8 cellular contexts compared by ENCODE assay signal in genomic region chr12:56258068-56258819, GRCh38. TPM values are rescaled to one million over a fixed set of nuclear protein-coding genes. Genes with fewer than 3 reads are reported as not detected.
DNase-seq lines count a peak whose midpoint lies in the region; ATAC-seq, FAIRE-seq and TF ChIP-seq lines count a peak whose summit lies in the region.

ANKRD52 (minus strand) TSS chr12:56258384; CDS start chr12:56258269, 115 bp downstream.

- no peak for FAIRE-seq in HepG2 (lab: Jason Lieb, UNC)

- TF ChIP-seq RAD21 in HepG2 (CRISPR knock-in tag; IDR thresholded peaks at IDR 0.05), result peak; percentile 84

- TF ChIP-seq EP300 in HepG2 (IDR thresholded peaks at IDR 0.05; ENCODE audit: low read depth in 2 of 2, low read length in 2 of 2) (no peak), HepG2 (CRISPR knock-in tag; IDR thresholded peaks at IDR 0.05; ENCODE audit: borderline replicate concordance) (no peak)

- H3K27me3 ChIP-seq in BE2C (no peaks in the 10 kb centered on the region), HepG2 (ENCODE audit: control insufficient read depth in 1 of 2, insufficient read depth in 2 of 2, low read length in 2 of 2) (no peaks in the 10 kb centered on the region)

- peak within 1 kb of the TSS; percentile 82 for H3K4me3 ChIP-seq in BE2C (ENCODE audit: low read depth, low read length)
- H3K4me3 ChIP-seq in HepG2 (replicated peaks in 1 of 3; ENCODE audit: insufficient read depth in 1 of 3, low read depth in 2 of 3, low read length in 3 of 3), result peak within 1 kb of the TSS; percentile 74 to 96 (median 88)

- 1% methylated on average over 19 of the region's 78 CpGs for WGBS in HepG2 (ENCODE audit: low lambda C conversion rate)

- H3K9ac ChIP-seq in HepG2 (ENCODE audit: insufficient read depth, low read depth, low read length), result peak within 1 kb of the TSS; percentile 79

- intact Hi-C loops in dendritic cell treated with granulocyte-macrophage colony-stimulating factor and Interleukin-4, amounts not matched to agents 40 ng/mL and 50 ng/mL, for 4 days (cut with micrococcal nuclease), result loop anchor here (2.0 to 5.0 kb wide), 2 partner anchors 36 to 65 kb away; partner anchors contain the start of genes NABP2 and RNF41
- intact Hi-C loops in HepG2 (cut with micrococcal nuclease; ENCODE audit: unreplicated experiment), result loop anchor here (1.0 to 5.0 kb wide), 2 partner anchors 36 to 65 kb away; partner anchors contain the start of genes NABP2 and RNF41

- ATAC-seq in GM19025 (IDR thresholded peaks at IDR 0.05; ENCODE audit: low read depth, unreplicated experiment), result peak; percentile 95
- peak; percentile 81 for ATAC-seq in HG03196 (IDR thresholded peaks at IDR 0.05; ENCODE audit: unreplicated experiment)
- peak; percentile 92 for ATAC-seq in HepG2

- H3K36me3 ChIP-seq in BE2C (peaks cover 29% of the 10 kb centered on the region), HepG2 (replicated peaks in 1 of 2; ENCODE audit: control insufficient read depth in 1 of 2, insufficient read depth in 2 of 2, low read length in 2 of 2) (peaks cover 8 to 23% of the 10 kb centered on the region in 2 experiments)

- no peaks in the 10 kb centered on the region for H3K9me3 ChIP-seq in BE2C
- no peaks in the 10 kb centered on the region for H3K9me3 ChIP-seq in HepG2 (ENCODE audit: low read length)

- TF ChIP-seq CTCF in BE2C (IDR thresholded peaks at IDR 0.05; ENCODE audit: low read depth, low read length) (peak; percentile 26), HepG2 (CRISPR knock-in tag; IDR thresholded peaks at IDR 0.05) (peak; percentile 61)

- no peaks in the 10 kb centered on the region for H4K20me1 ChIP-seq in HepG2 (ENCODE audit: insufficient read depth, low read length)

- H3K9me3 Mint-ChIP-seq in activated CD4-positive, alpha-beta T cell treated with anti-CD3 and anti-CD28 coated beads, Interleukin-2, amount 10 ng/mL, durations not matched to agents 7 days and 5 days, result no peaks in the 10 kb centered on the region
- H3K9me3 Mint-ChIP-seq in dendritic cell treated with granulocyte-macrophage colony-stimulating factor and Interleukin-4, amounts not matched to agents 40 ng/mL and 50 ng/mL, for 4 days, result no peaks in the 10 kb centered on the region

- H3K4me1 Mint-ChIP-seq in activated CD4-positive, alpha-beta T cell treated with anti-CD3 and anti-CD28 coated beads, Interleukin-2, amount 10 ng/mL, durations not matched to agents 7 days and 5 days, result peaks cover 19% of the 10 kb centered on the region
- peaks cover 18% of the 10 kb centered on the region for H3K4me1 Mint-ChIP-seq in dendritic cell treated with granulocyte-macrophage colony-stimulating factor and Interleukin-4, amounts not matched to agents 40 ng/mL and 50 ng/mL, for 4 days (ENCODE audit: low read depth)

- TF ChIP-seq POLR2A in HepG2 (IDR thresholded peaks at IDR 0.05; ENCODE audit: insufficient read depth in 1 of 2, low read depth in 2 of 2, low read length in 2 of 2), result peak in 1 of 2 experiments; percentile 47; a peak in 2 of 4 replicates

- peak within 1 kb of the TSS; percentile 45 for H3K27ac ChIP-seq in HepG2 (ENCODE audit: extremely low read length, insufficient read depth, low read length)

- H3K4me2 ChIP-seq in HepG2 (ENCODE audit: low read depth, low read length), result peak within 1 kb of the TSS; percentile 97

- in situ Hi-C loops in HepG2 (cut with HindIII; ENCODE audit: extremely low pct_ligation_motif_present, low pct_unique_long_range_greater_than_20kb), result loop anchor here (5.0 kb wide), 2 partner anchors 36 to 66 kb away; partner anchors contain the start of genes NABP2 and RNF41

- BruUV-seq in HepG2 (replicated peaks; lab: Mats Ljungman, UMichigan), result no TSS peak

- H3K27ac Mint-ChIP-seq in activated CD4-positive, alpha-beta T cell treated with anti-CD3 and anti-CD28 coated beads, Interleukin-2, amount 10 ng/mL, durations not matched to agents 7 days and 5 days, result peak within 1 kb of the TSS; percentile 88
- peak within 1 kb of the TSS; percentile 86 for H3K27ac Mint-ChIP-seq in dendritic cell treated with granulocyte-macrophage colony-stimulating factor and Interleukin-4, amounts not matched to agents 40 ng/mL and 50 ng/mL, for 4 days

- H2AFZ ChIP-seq in HepG2 (ENCODE audit: low read length), result peak within 1 kb of the TSS; percentile 86

- H3K79me2 ChIP-seq in HepG2 (ENCODE audit: insufficient read depth, low read length), result peaks cover 10% of the 10 kb centered on the region

- peaks cover 22% of the 10 kb centered on the region for H3K36me3 Mint-ChIP-seq in activated CD4-positive, alpha-beta T cell treated with anti-CD3 and anti-CD28 coated beads, Interleukin-2, amount 10 ng/mL, durations not matched to agents 7 days and 5 days (ENCODE audit: low read depth)
- H3K36me3 Mint-ChIP-seq in dendritic cell treated with granulocyte-macrophage colony-stimulating factor and Interleukin-4, amounts not matched to agents 40 ng/mL and 50 ng/mL, for 4 days (ENCODE audit: low read depth), result peaks cover 43% of the 10 kb centered on the region

- POLR2A ChIA-PET in activated CD4-positive, alpha-beta T cell treated with anti-CD3 and anti-CD28 coated beads, Interleukin-2, amount 10 ng/mL, durations not matched to agents 7 days and 5 days (lab: Charles Lee), result no interaction called here
- POLR2A ChIA-PET in HepG2 (lab: Yijun Ruan, JAX), result interaction anchor here (0.5 to 3.5 kb wide), 9 partner anchors 9 to 177 kb away, joined by 3 to 24 read pairs (median 6); partner anchors contain the start of genes CNPY2, COQ10A, CS and RNF41

- H3K27me3 Mint-ChIP-seq in activated CD4-positive, alpha-beta T cell treated with anti-CD3 and anti-CD28 coated beads, Interleukin-2, amount 10 ng/mL, durations not matched to agents 7 days and 5 days, result no peaks in the 10 kb centered on the region
- H3K27me3 Mint-ChIP-seq in dendritic cell treated with granulocyte-macrophage colony-stimulating factor and Interleukin-4, amounts not matched to agents 40 ng/mL and 50 ng/mL, for 4 days, result no peaks in the 10 kb centered on the region

- DNase-seq in BE2C (peak; percentile 84), NCI-H446 (lab: John Stamatoyannopoulos, UW) (peak; percentile 47 to 70), HepG2 (ENCODE audit: low spot score) (peak; percentile 26)
- peak; percentile 76 for DNase-seq in activated CD4-positive, alpha-beta T cell treated with anti-CD3 and anti-CD28 coated beads, Interleukin-2, amount 10 ng/mL, durations not matched to agents 7 days and 5 days
- DNase-seq in stimulated activated CD4-positive, alpha-beta T cell treated with anti-CD3 and anti-CD28 coated beads, Interleukin-2, amount 100 ng/mL, for 48 hours, result peak; percentile 73 to 84

- H3K4me1 ChIP-seq in BE2C (peaks cover 11% of the 10 kb centered on the region), HepG2 (ENCODE audit: insufficient read depth, low read length) (peaks cover 28% of the 10 kb centered on the region)

- peak within 1 kb of the TSS; percentile 88 for H3K4me3 Mint-ChIP-seq in activated CD4-positive, alpha-beta T cell treated with anti-CD3 and anti-CD28 coated beads, Interleukin-2, amount 10 ng/mL, durations not matched to agents 7 days and 5 days
- H3K4me3 Mint-ChIP-seq in dendritic cell treated with granulocyte-macrophage colony-stimulating factor and Interleukin-4, amounts not matched to agents 40 ng/mL and 50 ng/mL, for 4 days, result peak within 1 kb of the TSS; percentile 87

- CTCF ChIA-PET in activated CD4-positive, alpha-beta T cell treated with anti-CD3 and anti-CD28 coated beads, Interleukin-2, amount 10 ng/mL, durations not matched to agents 7 days and 5 days (lab: Charles Lee), result interaction anchor here (0.6 to 4.9 kb wide), 32 partner anchors 9 to 529 kb away, joined by 3 to 44 read pairs (median 4); partner anchors contain the start of genes COQ10A, CS, ESYT1 and RNF41
- CTCF ChIA-PET in HepG2 (lab: Yijun Ruan, JAX; ENCODE audit: low intra/inter-chr PET ratio, low total read pairs), result interaction anchor here (0.7 to 2.1 kb wide), 7 partner anchors 9 to 67 kb away, joined by 3 to 12 read pairs (median 6); partner anchors contain the start of genes COQ10A, NABP2 and SLC39A5

RNA-seq across cellular contexts. Expression of gene ANKRD52, which starts in this region (rescaled TPM):
- 32.3 TPM for polyA plus RNA-seq in BE2C (2012; ENCODE audit: insufficient read depth, insufficient read length, low read depth)
- total RNA-seq in activated CD4-positive, alpha-beta T cell treated with anti-CD3 and anti-CD28 coated beads, Interleukin-2, amount 10 ng/mL, durations not matched to agents 7 days and 5 days, result 10 to 100 TPM; 39.0 to 45.9 TPM
- 7.8 and 22.0 TPM in 2 replicates for total RNA-seq in HepG2 (2016; rRNA removed; fragmentation: Illumina TruSeq; extraction: Trizol)
- 1.1 and 2.9 TPM in 2 replicates for total RNA-seq in HepG2 (2016; cell fraction: cytosol; rRNA removed; fragmentation: Illumina TruSeq; extraction: Trizol; ENCODE audit: low read depth)
- 7.7 and 17.9 TPM in 2 replicates for total RNA-seq in HepG2 (2016; cell fraction: insoluble cytoplasmic fraction; rRNA removed; fragmentation: Illumina TruSeq; extraction: Trizol)
- 4.4 and 5.8 TPM in 2 replicates for total RNA-seq in HepG2 (2016; cell fraction: membrane; rRNA removed; fragmentation: Illumina TruSeq; extraction: Trizol)
- total RNA-seq in HepG2 (2016; cell fraction: nucleus; rRNA removed; fragmentation: Illumina TruSeq; extraction: Trizol), result 11.5 and 15.5 TPM in 2 replicates
- polyA plus RNA-seq in HepG2 (2011; rRNA removed), result 9.2 and 11.2 TPM in 2 replicates
- polyA plus RNA-seq in HepG2 (2011; cell fraction: cytosol; rRNA removed), result 6.2 TPM in 2 replicates
- 29.6 and 34.0 TPM in 2 replicates for polyA plus RNA-seq in HepG2 (2011; cell fraction: nucleus; rRNA removed)
- polyA plus RNA-seq in HepG2 (2012), result 9.0 and 10.3 TPM in 2 replicates
- polyA plus RNA-seq in HepG2 (2016; cell fraction: cytosol; fragmentation: Illumina TruSeq; extraction: Trizol; ENCODE audit: low read depth), result 0.48 and 0.53 TPM in 2 replicates
- 9.4 and 12.7 TPM in 2 replicates for polyA plus RNA-seq in HepG2 (2016; cell fraction: insoluble cytoplasmic fraction; fragmentation: Illumina TruSeq; extraction: Trizol; ENCODE audit: low read depth)
- 1.5 and 1.6 TPM in 2 replicates for polyA plus RNA-seq in HepG2 (2016; cell fraction: membrane; fragmentation: Illumina TruSeq; extraction: Trizol; ENCODE audit: low read depth)
- polyA plus RNA-seq in HepG2 (2016; cell fraction: nucleus; fragmentation: Illumina TruSeq; extraction: Trizol; ENCODE audit: insufficient read depth, low read depth), result 25.3 and 28.1 TPM in 2 replicates
- polyA minus RNA-seq in HepG2 (2011; rRNA and poly(A)+ RNA removed; ENCODE audit: low replicate concordance), result 34.8 and 47.2 TPM in 2 replicates
- polyA minus RNA-seq in HepG2 (2011; cell fraction: cytosol; rRNA and poly(A)+ RNA removed), result 11.2 and 12.0 TPM in 2 replicates
- polyA minus RNA-seq in HepG2 (2011; cell fraction: nucleus; rRNA and poly(A)+ RNA removed), result 11.9 and 12.7 TPM in 2 replicates

Comparison
In these comparisons a context has a peak if more than half of its experiments do, and no peak if none do; other contexts are left out.
1. Peak in every context shown above with its lines: DNase-seq, ATAC-seq, H3K4me3 ChIP-seq and H3K27ac ChIP-seq.
2. DNase-seq: peak in every context shown above with its lines; median percentile 84 in BE2C; 78 in stimulated activated CD4-positive, alpha-beta T cell treated with anti-CD3 and anti-CD28 coated beads, Interleukin-2, amount 100 ng/mL, for 48 hours; 76 in activated CD4-positive, alpha-beta T cell treated with anti-CD3 and anti-CD28 coated beads, Interleukin-2, amount 10 ng/mL, durations not matched to agents 7 days and 5 days; 58 in NCI-H446; 26 in HepG2.